16 cellular contexts compared by ENCODE assay signal in the genomic region with DNA sequence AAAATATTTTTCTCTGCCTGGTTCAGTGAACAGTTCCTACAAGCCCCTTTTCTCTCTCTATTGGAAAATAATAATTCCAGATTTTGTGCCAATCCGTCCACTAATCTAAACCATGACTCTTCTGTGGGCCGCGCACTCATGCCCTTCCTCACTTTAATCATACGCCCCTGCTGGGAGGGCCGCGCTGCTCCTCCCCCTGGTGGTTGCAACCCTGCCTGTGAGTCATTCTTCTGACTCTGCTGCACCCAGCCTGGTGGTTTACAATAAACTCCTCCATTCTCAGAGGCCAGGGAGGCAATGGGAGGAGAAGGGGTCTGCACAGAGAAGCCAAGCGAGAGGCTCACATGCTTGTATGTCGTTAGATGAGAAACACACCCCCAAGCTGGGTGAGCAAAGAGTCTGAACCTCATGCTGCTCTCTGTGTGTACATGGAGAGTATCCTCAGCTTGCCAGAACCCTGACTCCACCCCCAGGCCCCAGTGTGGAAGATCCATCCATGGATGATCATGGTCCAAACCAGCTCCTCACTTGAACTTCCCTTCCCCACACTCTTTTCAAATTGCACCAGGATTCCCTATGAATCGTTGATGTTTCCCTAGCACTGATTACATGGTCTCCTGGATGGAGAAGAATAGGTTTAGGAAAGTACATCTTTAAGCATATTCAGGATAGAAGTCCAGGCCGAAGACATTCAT.
A peak's percentile ranks its signal among the peaks of the same experiment; 100 is the strongest.
DNase-seq lines count a peak whose midpoint lies in the region; ATAC-seq, FAIRE-seq and TF ChIP-seq lines count a peak whose summit lies in the region.
"Had no signal": no experiment of that assay in that cellular context is flagged by ENCODE, and none has a peak within 500 bp of the region (broad histone marks: within the 10 kb centered on the region; RNA-seq: fewer than 3 reads in every experiment).

No MANE protein-coding gene starts in this region.

- H3K36me3 Mint-ChIP-seq in astrocyte (ENCODE audit: low read depth, unreplicated experiment), result peaks cover 2% of the 10 kb centered on the region
- H3K36me3 Mint-ChIP-seq: naive B cell, type B pancreatic cell had no signal

- H3K4me2 ChIP-seq in astrocyte (ENCODE audit: low read length), result peak overlapping the region; percentile 21

- DNase-seq in Caki2 (ENCODE audit: low read depth) (peak; percentile 58), M059J (ENCODE audit: low read depth) (peak; percentile 64), astrocyte (ENCODE audit: low read depth) (no peak), lower leg skin (ENCODE audit: low spot score in 2 of 2) (peak; percentile 10 to 36), NCI-H1048 (lab: John Stamatoyannopoulos, UW) (no peak)
- DNase-seq in stimulated activated CD4-positive, alpha-beta T cell treated with anti-CD3 and anti-CD28 coated beads, Interleukin-2, amount 100 ng/mL, for 48 hours, result no peak
- DNase-seq: activated naive CD4-positive, alpha-beta T cell treated with Interleukin-2 at 50 U/mL for 16 hours; heart right ventricle; naive B cell; NCI-H146; NCI-H69; stimulated activated CD4-positive, alpha-beta T cell treated with anti-CD3 and anti-CD28 coated beads, Interleukin-1b, Interleukin-23, amount 100 ng/mL, for 48 hours had no signal

- H3K27ac ChIP-seq in astrocyte (ENCODE audit: low read depth, low read length) (no peak overlapping the region), gastroesophageal sphincter (no peak overlapping the region)
- H3K27ac ChIP-seq: heart right ventricle had no signal

- H3K4me3 Mint-ChIP-seq in astrocyte (ENCODE audit: unreplicated experiment), result no peak overlapping the region
- H3K4me3 Mint-ChIP-seq: naive B cell, type B pancreatic cell had no signal

- TF ChIP-seq POLR2A in lower leg skin (IDR thresholded peaks at IDR 0.05) (no peak), gastroesophageal sphincter (IDR thresholded peaks at IDR 0.05) (no peak)

- H3K27ac Mint-ChIP-seq in astrocyte (ENCODE audit: unreplicated experiment), result no peak overlapping the region
- H3K27ac Mint-ChIP-seq: type B pancreatic cell had no signal

- in situ Hi-C loops in Caki2 (cut with HindIII; ENCODE audit: low pct_unique_long_range_greater_than_20kb, low sequenced_read_pairs), result no loop called here

- H4K20me1 ChIP-seq in astrocyte (ENCODE audit: insufficient read depth, low read length), result no peaks in the 10 kb centered on the region

- TF ChIP-seq CTCF in astrocyte (IDR thresholded peaks at IDR 0.05; ENCODE audit: insufficient read depth, low read depth, low read length) (no peak), lower leg skin (IDR thresholded peaks at IDR 0.05) (no peak), gastroesophageal sphincter (IDR thresholded peaks at IDR 0.05) (no peak)

- ATAC-seq in GM18861 (IDR thresholded peaks at IDR 0.05; ENCODE audit: unreplicated experiment) (no peak), gastroesophageal sphincter (no peak)
- ATAC-seq: heart right ventricle, K562 had no signal

- WGBS in lower leg skin, 2 donors, result 75 to 81% methylated on average over 9 to 10 of the region's 10 CpGs
- 56 to 60% methylated on average over 2 to 6 of the region's 10 CpGs for WGBS in gastroesophageal sphincter (ENCODE audit: low coverage in 1 of 2), 2 donors

- no peak for TF ChIP-seq EP300 in gastroesophageal sphincter (IDR thresholded peaks at IDR 0.05)

- no peak overlapping the region for H3K9ac ChIP-seq in astrocyte (ENCODE audit: low read length)

- no peak for FAIRE-seq in astrocyte (lab: Jason Lieb, UNC)
- FAIRE-seq: K562 had no signal

- H3K36me3 ChIP-seq in astrocyte (ENCODE audit: insufficient read depth, low read length) (no peaks in the 10 kb centered on the region), gastroesophageal sphincter (no peaks in the 10 kb centered on the region)
- H3K36me3 ChIP-seq: heart right ventricle had no signal

- no peak overlapping the region for H3K4me3 ChIP-seq in astrocyte (ENCODE audit: insufficient read depth, low read depth, low read length)
- H3K4me3 ChIP-seq in lower leg skin (ENCODE audit: low read depth, poor library complexity, severe bottlenecking), result no peak overlapping the region
- H3K4me3 ChIP-seq in gastroesophageal sphincter, result no peak overlapping the region
- H3K4me3 ChIP-seq: heart right ventricle, K562 had no signal

- peaks cover 9% of the 10 kb centered on the region for H3K9me3 Mint-ChIP-seq in astrocyte (ENCODE audit: unreplicated experiment)

- intact Hi-C loops in lower leg skin (cut with DNase I; ENCODE audit: low total_unique reads), result no loop called here

- H2AFZ ChIP-seq in astrocyte (ENCODE audit: low read depth, low read length), result no peak overlapping the region

- H3K4me1 Mint-ChIP-seq in astrocyte (ENCODE audit: low read depth, unreplicated experiment), result peaks cover 4% of the 10 kb centered on the region

- no peaks in the 10 kb centered on the region for H3K4me1 ChIP-seq in astrocyte (ENCODE audit: insufficient read depth, low read length)
- no peaks in the 10 kb centered on the region for H3K4me1 ChIP-seq in gastroesophageal sphincter
- H3K4me1 ChIP-seq: heart right ventricle had no signal

- no peaks in the 10 kb centered on the region for H3K79me2 ChIP-seq in astrocyte (ENCODE audit: insufficient read depth, low read length)

- H3K9me3 ChIP-seq in astrocyte (ENCODE audit: insufficient read depth, low read depth, low read length) (peaks cover 3% of the 10 kb centered on the region), gastroesophageal sphincter (no peaks in the 10 kb centered on the region)
- H3K9me3 ChIP-seq: heart right ventricle had no signal

- no peaks in the 10 kb centered on the region for H3K27me3 Mint-ChIP-seq in astrocyte (ENCODE audit: low read depth, unreplicated experiment)
- H3K27me3 Mint-ChIP-seq: naive B cell, type B pancreatic cell had no signal

- H3K27me3 ChIP-seq in astrocyte (ENCODE audit: insufficient read depth, low read length), result no peaks in the 10 kb centered on the region
- H3K27me3 ChIP-seq in gastroesophageal sphincter, result peaks cover 16% of the 10 kb centered on the region

Comparison
In these comparisons a context has a peak if more than half of its experiments do, and no peak if none do; other contexts are left out.
1. DNase-seq: peak in Caki2 (single experiment), M059J (single experiment) and lower leg skin (2 of 2); none in astrocyte (single experiment), NCI-H1048 (single experiment) and stimulated activated CD4-positive, alpha-beta T cell treated with anti-CD3 and anti-CD28 coated beads, Interleukin-2, amount 100 ng/mL, for 48 hours (0 of 2).